In genomic region chr1:220879509-220880366, GRCh38 we compare ENCODE assay signal across 8 cellular contexts. TPM values are rescaled to one million over a fixed set of nuclear protein-coding genes. Genes with fewer than 3 reads are reported as not detected.
DNase-seq lines count a peak whose midpoint lies in the region; ATAC-seq and TF ChIP-seq lines count a peak whose summit lies in the region.

No MANE protein-coding gene starts in this region.

- DNase-seq in CD8-positive, alpha-beta T cell: no peak
- DNase-seq in T-cell (no peak), esophagus muscularis mucosa (ENCODE audit: extremely low spot score) (peak; percentile 92), NK-92 (lab: John Stamatoyannopoulos, UW; ENCODE audit: unreplicated experiment) (no peak)
- no peak for DNase-seq in naive thymus-derived CD4-positive, alpha-beta T cell

- peaks cover 19% of the 10 kb centered on the region for H3K4me1 ChIP-seq in CD8-positive, alpha-beta T cell (ENCODE audit: insufficient read depth, low read length)
- H3K4me1 ChIP-seq in esophagus muscularis mucosa: peaks cover 45 to 58% (median 50%) of the 10 kb centered on the region in 4 donors
- H3K4me1 ChIP-seq in naive thymus-derived CD4-positive, alpha-beta T cell (ENCODE audit: control insufficient read depth in 2 of 2, insufficient read depth in 2 of 2, low read length in 2 of 2): peaks cover 0 to 9% of the 10 kb centered on the region in 2 donors

- peaks cover 81% of the 10 kb centered on the region for H3K27me3 Mint-ChIP-seq in CD8-positive, alpha-beta T cell (ENCODE audit: low read depth)
- peaks cover 62 to 79% of the 10 kb centered on the region in 2 donors for H3K27me3 Mint-ChIP-seq in T-cell
- H3K27me3 Mint-ChIP-seq in naive thymus-derived CD4-positive, alpha-beta T cell: peaks cover 70 to 79% (median 74%) of the 10 kb centered on the region in 5 donors

- H3K36me3 ChIP-seq in CD8-positive, alpha-beta T cell (ENCODE audit: insufficient read depth, low read length): no peaks in the 10 kb centered on the region
- H3K36me3 ChIP-seq in esophagus muscularis mucosa: peaks cover 9 to 31% (median 27%) of the 10 kb centered on the region in 4 donors
- no peaks in the 10 kb centered on the region for H3K36me3 ChIP-seq in naive thymus-derived CD4-positive, alpha-beta T cell (ENCODE audit: control insufficient read depth in 2 of 3, insufficient read depth in 3 of 3, low read length in 3 of 3)

- no peak for TF ChIP-seq POLR2A in esophagus muscularis mucosa (IDR thresholded peaks at IDR 0.05; ENCODE audit: low read depth)

- peak overlapping the region; percentile 36 for H3K4me3 Mint-ChIP-seq in CD8-positive, alpha-beta T cell
- H3K4me3 Mint-ChIP-seq in T-cell: peak overlapping the region; percentile 63 to 82 (median 74)
- H3K4me3 Mint-ChIP-seq in naive thymus-derived CD4-positive, alpha-beta T cell: peak overlapping the region; percentile 46 to 87 (median 78)

- H3K27me3 ChIP-seq in CD8-positive, alpha-beta T cell (ENCODE audit: insufficient read depth, low read length): peaks cover 25% of the 10 kb centered on the region
- H3K27me3 ChIP-seq in esophagus muscularis mucosa: no peaks in the 10 kb centered on the region
- H3K27me3 ChIP-seq in naive thymus-derived CD4-positive, alpha-beta T cell (ENCODE audit: control insufficient read depth in 2 of 2, insufficient read depth in 2 of 2, low read length in 2 of 2): peaks cover 0 to 16% of the 10 kb centered on the region in 2 donors

- TF ChIP-seq CTCF in CD8-positive, alpha-beta T cell (IDR thresholded peaks at IDR 0.05): no peak
- TF ChIP-seq CTCF in esophagus muscularis mucosa (IDR thresholded peaks at IDR 0.05): no peak

- WGBS in esophagus muscularis mucosa: under 1% methylated on average over 29 of the region's 94 CpGs

- H3K36me3 Mint-ChIP-seq in CD8-positive, alpha-beta T cell: no peaks in the 10 kb centered on the region
- no peaks in the 10 kb centered on the region for H3K36me3 Mint-ChIP-seq in T-cell
- H3K36me3 Mint-ChIP-seq in naive thymus-derived CD4-positive, alpha-beta T cell: no peaks in the 10 kb centered on the region

- H3K9me3 ChIP-seq in CD8-positive, alpha-beta T cell (ENCODE audit: low read length): no peaks in the 10 kb centered on the region
- H3K9me3 ChIP-seq in esophagus muscularis mucosa: no peaks in the 10 kb centered on the region
- no peaks in the 10 kb centered on the region for H3K9me3 ChIP-seq in naive thymus-derived CD4-positive, alpha-beta T cell (ENCODE audit: control insufficient read depth in 2 of 3, low read length in 3 of 3)

- CTCF ChIA-PET in CD8-positive, alpha-beta T cell (lab: Charles Lee): no interaction called here
- CTCF ChIA-PET in T-cell (lab: Charles Lee): no interaction called here
- CTCF ChIA-PET in naive thymus-derived CD4-positive, alpha-beta T cell (lab: Charles Lee): no interaction called here

- no peaks in the 10 kb centered on the region for H3K9me3 Mint-ChIP-seq in CD8-positive, alpha-beta T cell
- H3K9me3 Mint-ChIP-seq in T-cell: no peaks in the 10 kb centered on the region
- H3K9me3 Mint-ChIP-seq in naive thymus-derived CD4-positive, alpha-beta T cell: peaks cover 0 to 3% (median 0%) of the 10 kb centered on the region in 11 donors

- no peak for TF ChIP-seq EP300 in esophagus muscularis mucosa (IDR thresholded peaks at IDR 0.05)

- POLR2A ChIA-PET in CD8-positive, alpha-beta T cell (lab: Charles Lee): interaction anchor here (0.7 kb wide), 1 partner anchor 31 kb away, joined by 3 read pairs; no protein-coding TSS in a partner anchor
- POLR2A ChIA-PET in T-cell (lab: Charles Lee): no interaction called here
- POLR2A ChIA-PET in naive thymus-derived CD4-positive, alpha-beta T cell (lab: Charles Lee): no interaction called here

- no peak overlapping the region for H3K27ac Mint-ChIP-seq in CD8-positive, alpha-beta T cell
- no peak overlapping the region for H3K27ac Mint-ChIP-seq in T-cell
- no peak overlapping the region for H3K27ac Mint-ChIP-seq in naive thymus-derived CD4-positive, alpha-beta T cell

- peak overlapping the region; percentile 37 for H3K4me3 ChIP-seq in CD8-positive, alpha-beta T cell (ENCODE audit: low read depth, low read length)
- peak overlapping the region; percentile 73 to 99 (median 91) for H3K4me3 ChIP-seq in esophagus muscularis mucosa
- H3K4me3 ChIP-seq in naive thymus-derived CD4-positive, alpha-beta T cell (ENCODE audit: low read length): peak overlapping the region; percentile 27

- no peak for ATAC-seq in CD8-positive, alpha-beta T cell
- peak; percentile 28 for ATAC-seq in GM18873 (IDR thresholded peaks at IDR 0.05; ENCODE audit: low FRiP score, unreplicated experiment)
- peak; percentile 29 for ATAC-seq in HG03342 (IDR thresholded peaks at IDR 0.05; ENCODE audit: unreplicated experiment)
- peak in 2 of 4 experiments; percentile 27 to 35 for ATAC-seq in T-cell (replicated peaks in 1 of 4)
- ATAC-seq in naive thymus-derived CD4-positive, alpha-beta T cell: peak; percentile 36
- no peak for ATAC-seq in HG02840 (IDR thresholded peaks at IDR 0.05; ENCODE audit: low FRiP score, unreplicated experiment)

- H3K27ac ChIP-seq in CD8-positive, alpha-beta T cell (ENCODE audit: low read depth, low read length): no peak overlapping the region
- peak overlapping the region; percentile 90 to 99 (median 96) for H3K27ac ChIP-seq in esophagus muscularis mucosa (replicated peaks in 1 of 4)
- H3K27ac ChIP-seq in naive thymus-derived CD4-positive, alpha-beta T cell (ENCODE audit: low read depth, low read length): no peak overlapping the region

- intact Hi-C loops in CD8-positive, alpha-beta T cell (cut with DNase I, micrococcal nuclease): loop anchor here in 1 of 2 experiments (5.0 to 10.0 kb wide), 2 partner anchors 1578 to 1755 kb away; no protein-coding TSS in a partner anchor
- intact Hi-C loops in esophagus muscularis mucosa (cut with DNase I): loop anchor here (2.0 kb wide), 1 partner anchor 69 kb away; no protein-coding TSS in a partner anchor
- intact Hi-C loops in naive thymus-derived CD4-positive, alpha-beta T cell (cut with micrococcal nuclease): loop anchor here in 1 of 2 donors (5.0 kb wide), 1 partner anchor 903 kb away; no protein-coding TSS in a partner anchor

- H3K4me1 Mint-ChIP-seq in CD8-positive, alpha-beta T cell (ENCODE audit: low read depth): peaks cover 31% of the 10 kb centered on the region
- H3K4me1 Mint-ChIP-seq in T-cell: peaks cover 22 to 37% (median 36%) of the 10 kb centered on the region in 3 donors
- peaks cover 20 to 38% (median 35%) of the 10 kb centered on the region in 7 donors for H3K4me1 Mint-ChIP-seq in naive thymus-derived CD4-positive, alpha-beta T cell

RNA-seq across cellular contexts. Expression of gene HLX, which starts 0.5 kb away (rescaled TPM):
- not detected for total RNA-seq in CD8-positive, alpha-beta T cell
- total RNA-seq in T-cell: under 1 TPM in 4 of 5 donors, not detected in 1; 0.18 to 0.46 (median 0.37) TPM
- 10 to 100 TPM in 3 of 4 donors, 1 to 10 TPM in 1; 8.7 to 27.3 (median 16.1) TPM for total RNA-seq in esophagus muscularis mucosa
- total RNA-seq in naive thymus-derived CD4-positive, alpha-beta T cell: 10 to 100 TPM in 1 of 5 experiments, 1 to 10 TPM in 2, under 1 TPM in 1, not detected in 1; 0.27 to 11.0 (median 2.1) TPM
- polyA plus RNA-seq in naive thymus-derived CD4-positive, alpha-beta T cell: not detected

Comparison
In these comparisons a context has a peak if more than half of its experiments do, and no peak if none do; other contexts are left out.
1. ATAC-seq: peak in GM18873 (single experiment), HG03342 (single experiment) and naive thymus-derived CD4-positive, alpha-beta T cell (single experiment); none in CD8-positive, alpha-beta T cell (single experiment) and HG02840 (single experiment).
2. H3K27ac ChIP-seq: peak in esophagus muscularis mucosa (4 of 4); none in CD8-positive, alpha-beta T cell (single experiment) and naive thymus-derived CD4-positive, alpha-beta T cell (single experiment).
3. H3K4me3 ChIP-seq: peak in every context shown above with its lines; median percentile 91 in esophagus muscularis mucosa; 37 in CD8-positive, alpha-beta T cell; 27 in naive thymus-derived CD4-positive, alpha-beta T cell.
4. Peak in every context shown above with its lines, with median percentiles within 50 percentile points of each other: H3K4me3 Mint-ChIP-seq.